8 cellular contexts compared by ENCODE assay signal in the genomic region with DNA sequence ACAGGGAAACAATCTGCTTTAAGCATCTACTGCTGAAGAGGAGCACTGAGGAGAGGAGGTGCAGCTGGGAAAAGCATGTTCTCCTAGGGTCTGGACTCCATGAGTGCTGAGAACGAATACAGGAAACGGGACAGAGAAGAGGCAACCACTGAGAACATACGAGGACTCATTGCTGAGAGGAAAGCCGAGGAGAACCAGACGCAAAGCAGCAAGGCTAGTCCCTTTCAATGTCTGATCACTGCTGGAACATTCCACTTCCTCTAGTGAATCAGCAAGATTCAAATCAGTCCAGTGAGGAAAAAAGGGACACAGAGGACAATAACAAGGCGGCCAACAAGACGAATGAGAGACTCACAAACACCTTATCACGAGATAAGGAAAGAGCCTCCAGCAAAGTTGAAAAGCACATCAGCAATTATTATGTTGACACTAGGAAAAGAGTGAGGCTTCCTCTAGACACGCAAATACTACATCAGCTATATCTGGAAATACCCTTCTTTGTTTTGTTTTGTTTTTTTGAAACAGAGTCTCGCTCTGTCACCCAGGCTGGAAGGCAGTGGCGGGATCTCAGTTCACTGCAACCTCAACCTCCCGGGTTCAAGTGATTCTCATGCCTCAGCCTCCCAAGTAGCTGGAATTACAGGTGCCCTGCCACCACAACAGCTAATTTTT. TPM values are rescaled to one million over a fixed set of nuclear protein-coding genes. Genes with fewer than 3 reads are reported as not detected.
DNase-seq lines count a peak whose midpoint lies in the region; ATAC-seq and TF ChIP-seq lines count a peak whose summit lies in the region.

No MANE protein-coding gene starts in this region.

- H3K27me3 ChIP-seq in body of pancreas: no peaks in the 10 kb centered on the region
- no peaks in the 10 kb centered on the region for H3K27me3 ChIP-seq in lower lobe of right lung (ENCODE audit: low read depth)

- peaks cover 16% of the 10 kb centered on the region for H3K36me3 Mint-ChIP-seq in type B pancreatic cell

- H3K27me3 Mint-ChIP-seq in type B pancreatic cell: no peaks in the 10 kb centered on the region

- intact Hi-C loops in body of pancreas (cut with DNase I) (no loop called here), lower lobe of right lung (cut with DNase I) (no loop called here)

- peak overlapping the region in 3 of 4 donors; percentile 2 to 45 (median 34) for H3K27ac ChIP-seq in body of pancreas
- peak overlapping the region; percentile 63 for H3K27ac ChIP-seq in lower lobe of right lung

- H3K27ac Mint-ChIP-seq in type B pancreatic cell: peak overlapping the region; percentile 84

- H3K36me3 ChIP-seq in body of pancreas (replicated peaks in 1 of 2; ENCODE audit: insufficient read depth in 1 of 2, low read depth in 2 of 2) (peaks cover 5 to 19% of the 10 kb centered on the region in 2 donors), lower lobe of right lung (peaks cover 97% of the 10 kb centered on the region)

- ATAC-seq in body of pancreas (no peak), lower lobe of right lung (peak in 1 of 2 donors; percentile 42), GM18907 (IDR thresholded peaks at IDR 0.05; ENCODE audit: unreplicated experiment) (no peak)

- peaks cover 4% of the 10 kb centered on the region for H3K4me1 ChIP-seq in body of pancreas
- peaks cover 17% of the 10 kb centered on the region for H3K4me1 ChIP-seq in lower lobe of right lung

- H3K4me1 Mint-ChIP-seq in type B pancreatic cell (ENCODE audit: unreplicated experiment): no peaks in the 10 kb centered on the region

- WGBS in body of pancreas, 2 donors: 61 to 68% methylated on average over 12 of the region's 12 CpGs

- H3K4me3 ChIP-seq in body of pancreas: no peak overlapping the region
- no peak overlapping the region for H3K4me3 ChIP-seq in lower lobe of right lung

- H3K4me3 Mint-ChIP-seq in type B pancreatic cell: no peak overlapping the region

- no peaks in the 10 kb centered on the region for H3K9me3 Mint-ChIP-seq in type B pancreatic cell

- peak; percentile 65 for DNase-seq in activated effector memory CD4-positive, alpha-beta T cell treated with anti-CD3 and anti-CD28 coated beads, Interleukin-2, amount 50 U/mL, for 16 hours
- no peak for DNase-seq in activated effector memory CD4-positive, alpha-beta T cell treated with Interleukin-2 at 50 U/mL for 16 hours
- DNase-seq in body of pancreas (peak in 1 of 4 donors; percentile 10), lower lobe of right lung (no peak), type B pancreatic cell (ENCODE audit: extremely low spot score, unreplicated experiment) (no peak), iPS-NIHi11 (ENCODE audit: low spot score) (no peak), DMS153 (lab: John Stamatoyannopoulos, UW) (no peak)

- TF ChIP-seq POLR2A in body of pancreas (IDR thresholded peaks at IDR 0.05): no peak

- H3K9me3 ChIP-seq in body of pancreas: no peaks in the 10 kb centered on the region
- H3K9me3 ChIP-seq in lower lobe of right lung: no peaks in the 10 kb centered on the region

- TF ChIP-seq CTCF in body of pancreas (IDR thresholded peaks at IDR 0.05) (no peak), lower lobe of right lung (IDR thresholded peaks at IDR 0.05) (no peak), type B pancreatic cell (conservative IDR thresholded peaks at IDR 0.05) (no peak)

RNA-seq across cellular contexts. Expression of gene ZZEF1, which starts 41.6 kb away (rescaled TPM):
- total RNA-seq in body of pancreas: 10 to 100 TPM; 47.2 to 96.2 TPM
- total RNA-seq in lower lobe of right lung: 55.2 TPM
- total RNA-seq in type B pancreatic cell (ENCODE audit: low replicate concordance): 34.9 and 35.0 TPM in 2 replicates

RNA-seq across cellular contexts. Expression of gene CYB5D2, which starts 41.7 kb away (rescaled TPM):
- 10 to 100 TPM; 23.1 to 24.1 TPM for total RNA-seq in body of pancreas
- total RNA-seq in lower lobe of right lung: 12.4 TPM
- total RNA-seq in type B pancreatic cell (ENCODE audit: low replicate concordance): 12.3 and 15.0 TPM in 2 replicates
